In the genomic region with DNA sequence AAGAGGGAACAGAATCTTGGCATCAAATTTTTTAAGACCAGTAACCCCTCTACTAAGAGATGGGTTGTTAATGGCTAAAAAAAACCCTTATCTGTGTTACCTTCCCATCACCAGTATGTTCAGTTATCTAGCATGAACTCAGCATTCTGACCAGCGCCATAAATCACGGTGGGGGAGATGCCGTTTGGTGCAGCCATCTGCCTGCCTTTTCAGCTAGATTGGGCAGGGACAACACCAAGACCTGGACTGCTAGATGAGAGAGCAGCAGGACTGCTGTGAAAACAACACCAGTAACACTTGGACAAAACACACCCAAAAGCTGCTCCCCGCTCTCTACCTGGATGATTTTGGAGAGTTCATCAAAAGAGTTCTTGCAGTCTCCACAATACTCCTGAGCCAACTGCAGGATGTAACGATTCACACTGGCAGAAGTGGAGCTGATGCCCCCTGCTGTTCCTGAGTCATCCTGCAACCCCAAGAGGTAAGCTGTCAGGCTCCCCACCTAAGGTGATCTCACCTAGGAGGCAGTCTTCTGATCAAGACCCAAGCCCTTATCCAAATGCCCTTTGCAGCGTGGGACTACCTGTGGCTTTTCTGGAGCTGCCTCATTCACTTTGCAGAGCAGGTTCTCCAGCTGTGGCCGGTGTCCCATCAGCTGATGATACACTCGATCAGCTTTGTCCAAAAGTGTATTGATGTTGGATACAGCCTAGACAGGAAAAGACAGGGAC, we compare ENCODE assay signal across 8 cellular contexts.
DNase-seq lines count a peak whose midpoint lies in the region; ATAC-seq and TF ChIP-seq lines count a peak whose summit lies in the region.

No MANE protein-coding gene starts in this region.

- 73 to 77% methylated on average over 8 of the region's 8 CpGs for WGBS in GM23248 (ENCODE audit: low coverage in 1 of 2, low lambda C conversion rate in 2 of 2, missing lambda C conversion rate in 2 of 2), 2 experiments
- WGBS in mesendoderm (ENCODE audit: extremely low coverage, insufficient coverage, low lambda C conversion rate), result no CpG with 5 or more reads among the region's 8 CpGs

- no peaks in the 10 kb centered on the region for H3K79me1 ChIP-seq in mesendoderm (ENCODE audit: low read length)

- no peaks in the 10 kb centered on the region for H3F3A ChIP-seq in GM23248 (ENCODE audit: insufficient read depth)

- no peak overlapping the region for H3K27ac ChIP-seq in GM23248
- H3K27ac ChIP-seq in RWPE2 (ENCODE audit: poor library complexity, severe bottlenecking), result no peak overlapping the region
- H3K27ac ChIP-seq in brain microvascular endothelial cell, result no peak overlapping the region
- no peak overlapping the region for H3K27ac ChIP-seq in mesendoderm (ENCODE audit: low read depth, low read length)

- H2AFZ ChIP-seq in GM23248, result no peak overlapping the region

- H3K18ac ChIP-seq in mesendoderm (ENCODE audit: low read length), result no peak overlapping the region

- H4K5ac ChIP-seq in mesendoderm (ENCODE audit: low read length), result no peak overlapping the region

- no peaks in the 10 kb centered on the region for H3K27me3 ChIP-seq in GM23248 (replicated peaks; ENCODE audit: insufficient read depth)
- H3K27me3 ChIP-seq in RWPE2 (ENCODE audit: insufficient read depth, poor library complexity, severe bottlenecking), result no peaks in the 10 kb centered on the region
- no peaks in the 10 kb centered on the region for H3K27me3 ChIP-seq in brain microvascular endothelial cell (replicated peaks)
- no peaks in the 10 kb centered on the region for H3K27me3 ChIP-seq in mesendoderm (ENCODE audit: insufficient read depth, low read length, poor library complexity)

- no peaks in the 10 kb centered on the region for H3K9me3 ChIP-seq in GM23248 (ENCODE audit: low read depth)
- H3K9me3 ChIP-seq in RWPE2 (ENCODE audit: severe bottlenecking), result no peaks in the 10 kb centered on the region

- no peak overlapping the region for H3K4ac ChIP-seq in mesendoderm (ENCODE audit: low read depth, low read length)

- H3K4me3 ChIP-seq in GM23248, result no peak overlapping the region
- no peak overlapping the region for H3K4me3 ChIP-seq in RWPE2 (ENCODE audit: severe bottlenecking)
- H3K4me3 ChIP-seq in brain microvascular endothelial cell (ENCODE audit: low read depth, low read length), result no peak overlapping the region
- no peak overlapping the region for H3K4me3 ChIP-seq in mesendoderm (ENCODE audit: low read length)

- H2AK5ac ChIP-seq in mesendoderm (ENCODE audit: low read length), result no peak overlapping the region

- H3K23ac ChIP-seq in mesendoderm (ENCODE audit: low read length), result no peak overlapping the region

- H3K9me2 ChIP-seq in GM23248 (ENCODE audit: insufficient read depth), result no peaks in the 10 kb centered on the region

- H2BK5ac ChIP-seq in mesendoderm (ENCODE audit: low read length), result no peak overlapping the region

- no peak overlapping the region for H4K8ac ChIP-seq in mesendoderm (ENCODE audit: low read depth, low read length)

- H3K4me2 ChIP-seq in GM23248 (ENCODE audit: unreplicated experiment) (no peak overlapping the region), mesendoderm (ENCODE audit: low read length) (no peak overlapping the region)

- H3K4me1 ChIP-seq in GM23248 (ENCODE audit: insufficient read depth) (no peaks in the 10 kb centered on the region), RWPE2 (ENCODE audit: insufficient read depth, poor library complexity, severe bottlenecking) (no peaks in the 10 kb centered on the region), mesendoderm (ENCODE audit: control insufficient read depth, low read depth, low read length) (no peaks in the 10 kb centered on the region)

- H3K36me3 ChIP-seq in GM23248 (ENCODE audit: low read depth) (peaks cover 92% of the 10 kb centered on the region), RWPE2 (ENCODE audit: low read depth) (peaks cover 100% of the 10 kb centered on the region), brain microvascular endothelial cell (replicated peaks) (peaks cover 95% of the 10 kb centered on the region), mesendoderm (ENCODE audit: control insufficient read depth, insufficient read depth, low read length) (peaks cover 43% of the 10 kb centered on the region)

- H2BK120ac ChIP-seq in mesendoderm (ENCODE audit: low read depth, low read length), result no peak overlapping the region

- ATAC-seq in RWPE2 (ENCODE audit: low read depth) (peak; percentile 79), omental fat pad (ENCODE audit: low FRiP score) (no peak)

- in situ Hi-C loops in GM23248 (cut with MboI), result no loop called here
- in situ Hi-C loops in brain microvascular endothelial cell (cut with HindIII; ENCODE audit: low pct_ligation_motif_present, low sequenced_read_pairs), result no loop called here

- H3K9ac ChIP-seq in GM23248 (no peak overlapping the region), mesendoderm (ENCODE audit: low read length) (no peak overlapping the region)

- DNase-seq in CD1c-positive myeloid dendritic cell (ENCODE audit: extremely low spot score) (peak; percentile 8), GM23248 (peak; percentile 47), RWPE2 (ENCODE audit: low spot score) (no peak), brain microvascular endothelial cell (peak; percentile 36), mesendoderm (peak; percentile 86), omental fat pad (ENCODE audit: low spot score) (no peak), GOT3 (lab: John Stamatoyannopoulos, UW) (no peak), COR-L47 (lab: John Stamatoyannopoulos, UW) (no peak)

- H4K20me1 ChIP-seq in GM23248 (ENCODE audit: insufficient read depth), result no peaks in the 10 kb centered on the region

- H3K56ac ChIP-seq in mesendoderm (ENCODE audit: low read length), result no peak overlapping the region

- H3K79me2 ChIP-seq in GM23248 (ENCODE audit: insufficient read depth) (no peaks in the 10 kb centered on the region), mesendoderm (ENCODE audit: control insufficient read depth, insufficient read depth, low read length) (no peaks in the 10 kb centered on the region)

- no peak overlapping the region for H2BK15ac ChIP-seq in mesendoderm (replicated peaks; ENCODE audit: low read depth)

- peak; percentile 53 for TF ChIP-seq CTCF in RWPE2 (IDR thresholded peaks at IDR 0.05; ENCODE audit: poor library complexity, severe bottlenecking)
- TF ChIP-seq CTCF in brain microvascular endothelial cell (IDR thresholded peaks at IDR 0.05; ENCODE audit: low read depth, low read length, missing control alignments), result peak; percentile 77
- TF ChIP-seq CTCF in omental fat pad (IDR thresholded peaks at IDR 0.05), result no peak

Comparison
In these comparisons a context has a peak if more than half of its experiments do, and no peak if none do; other contexts are left out.
1. DNase-seq: peak in CD1c-positive myeloid dendritic cell (single experiment), GM23248 (single experiment), brain microvascular endothelial cell (single experiment) and mesendoderm (single experiment); none in RWPE2 (single experiment), omental fat pad (single experiment), GOT3 (single experiment) and COR-L47 (single experiment).
2. CTCF ChIP-seq: peak in RWPE2 (single experiment) and brain microvascular endothelial cell (single experiment); none in omental fat pad (0 of 3).